ENCODE assay signal across 12 cellular contexts in the genomic region with DNA sequence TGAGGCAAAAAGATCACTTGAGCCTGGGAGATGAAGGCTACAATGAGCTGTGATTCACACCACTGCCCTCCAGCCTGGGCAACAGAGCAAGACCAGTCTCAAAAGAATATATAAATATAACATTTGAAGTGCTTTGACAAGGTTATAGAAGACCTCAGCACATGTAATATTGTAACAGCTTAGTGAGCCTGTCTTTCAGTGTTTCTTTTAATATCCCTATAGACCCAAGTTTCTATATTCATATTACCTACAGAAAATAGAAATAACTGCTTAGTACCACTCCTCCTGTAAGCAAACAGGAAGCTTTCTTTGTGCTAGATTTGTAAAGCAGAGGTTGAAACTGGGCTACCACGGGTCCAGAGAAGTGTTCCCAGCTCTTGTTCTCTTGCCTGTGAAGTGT.
DNase-seq lines count a peak whose midpoint lies in the region; ATAC-seq and TF ChIP-seq lines count a peak whose summit lies in the region.
"Had no signal": no experiment of that assay in that cellular context is flagged by ENCODE, and none has a peak within 500 bp of the region (broad histone marks: within the 10 kb centered on the region; RNA-seq: fewer than 3 reads in every experiment).

No MANE protein-coding gene starts in this region.

- no peak overlapping the region for H3K4me3 ChIP-seq in gastrocnemius medialis

- H3K27ac ChIP-seq in gastrocnemius medialis: peak overlapping the region in 3 of 4 donors; percentile 38 to 71 (median 51)

- TF ChIP-seq CTCF in gastrocnemius medialis (IDR thresholded peaks at IDR 0.05 in 4 of 5, conservative IDR thresholded peaks at IDR 0.05 in 1 of 5): no peak

- H3K27me3 ChIP-seq in gastrocnemius medialis: no peaks in the 10 kb centered on the region

- ATAC-seq in GM18868 (IDR thresholded peaks at IDR 0.05; ENCODE audit: unreplicated experiment) (peak; percentile 77), GM21825 (IDR thresholded peaks at IDR 0.05; ENCODE audit: unreplicated experiment) (peak; percentile 58), HG03432 (IDR thresholded peaks at IDR 0.05; ENCODE audit: unreplicated experiment) (peak; percentile 69), gastrocnemius medialis (no peak)

- peaks cover 33 to 60% of the 10 kb centered on the region in 2 donors for H3K4me1 ChIP-seq in gastrocnemius medialis

- no peak for TF ChIP-seq POLR2A in gastrocnemius medialis (IDR thresholded peaks at IDR 0.05)

- DNase-seq in gastrocnemius medialis (no peak), COLO829 (ENCODE audit: low spot score) (no peak), cerebellar cortex (ENCODE audit: low spot score) (no peak), HuH-7 (ENCODE audit: low spot score) (no peak), COR-L47 (lab: John Stamatoyannopoulos, UW) (no peak)
- DNase-seq: CD4-positive, alpha-beta memory T cell; NCI-H1048; NCI-H345; stimulated activated CD4-positive, alpha-beta T cell treated with anti-CD3 and anti-CD28 coated beads, Interleukin-4, amount 100 ng/mL, for 1 hour had no signal

- no peaks in the 10 kb centered on the region for H3K9me3 ChIP-seq in gastrocnemius medialis

- H3K36me3 ChIP-seq in gastrocnemius medialis: peaks cover 0 to 9% of the 10 kb centered on the region in 2 donors

- in situ Hi-C loops in gastrocnemius medialis (cut with MboI; ENCODE audit: low sequenced_read_pairs in 4 of 4): no loop called here

- intact Hi-C loops in gastrocnemius medialis (cut with DNase I; ENCODE audit: low total_unique reads): loop anchor here (5.0 kb wide), 1 partner anchor 96 kb away; the partner anchor contains the start of gene SIK2

Comparison
In these comparisons a context has a peak if more than half of its experiments do, and no peak if none do; other contexts are left out.
1. ATAC-seq: peak in GM18868 (single experiment), GM21825 (single experiment) and HG03432 (single experiment); none in gastrocnemius medialis (0 of 2).